In the genomic region with DNA sequence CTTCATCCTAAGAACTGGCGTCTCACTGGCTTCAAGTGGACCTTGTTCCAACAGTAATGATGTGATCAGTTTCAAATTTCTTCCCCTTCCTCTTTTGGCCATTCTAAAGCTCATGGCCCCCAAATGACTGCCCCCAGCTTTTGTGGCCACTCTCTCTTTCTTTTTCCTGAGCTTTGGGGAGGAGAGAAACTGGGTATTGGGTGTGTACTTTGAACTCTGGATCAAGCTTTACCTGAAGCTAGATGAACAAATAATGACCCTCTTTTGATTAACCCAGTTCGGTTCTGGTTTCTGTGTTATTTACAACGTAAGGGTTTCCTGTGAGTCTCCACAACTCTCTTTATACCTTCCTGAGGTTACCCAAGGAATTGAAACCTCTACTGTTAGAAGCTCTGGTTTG, we compare ENCODE assay signal across 23 cellular contexts.
DNase-seq lines count a peak whose midpoint lies in the region; ATAC-seq, FAIRE-seq and TF ChIP-seq lines count a peak whose summit lies in the region.
"Had no signal": no experiment of that assay in that cellular context is flagged by ENCODE, and none has a peak within 500 bp of the region (broad histone marks: within the 10 kb centered on the region; RNA-seq: fewer than 3 reads in every experiment).

No MANE protein-coding gene starts in this region.

- H3K4me2 ChIP-seq in IMR-90 (ENCODE audit: low read depth, low read length) (peak overlapping the region; percentile 76), astrocyte (ENCODE audit: low read length) (no peak overlapping the region), HepG2 (ENCODE audit: low read depth, low read length) (no peak overlapping the region)

- peaks cover 3% of the 10 kb centered on the region for H3K9me3 Mint-ChIP-seq in astrocyte (ENCODE audit: unreplicated experiment)
- H3K9me3 Mint-ChIP-seq: CD8-positive, alpha-beta memory T cell; HFFc6 had no signal

- no peak overlapping the region for H2BK20ac ChIP-seq in IMR-90 (ENCODE audit: low read depth, low read length)

- H3K23ac ChIP-seq in IMR-90 (ENCODE audit: low read depth, low read length): no peak overlapping the region

- H2BK15ac ChIP-seq in IMR-90 (ENCODE audit: low read depth, low read length): no peak overlapping the region

- H3K4me1 ChIP-seq in IMR-90 (ENCODE audit: control insufficient read depth, insufficient read depth, low read length) (peaks cover 9% of the 10 kb centered on the region), astrocyte (ENCODE audit: insufficient read depth, low read length) (no peaks in the 10 kb centered on the region), HepG2 (ENCODE audit: insufficient read depth, low read length) (peaks cover 16% of the 10 kb centered on the region), ovary (ENCODE audit: insufficient read depth) (no peaks in the 10 kb centered on the region)
- H3K4me1 ChIP-seq: BE2C had no signal

- intact Hi-C loops in IMR-90 (cut with micrococcal nuclease): no loop called here
- intact Hi-C loops in HepG2 (cut with micrococcal nuclease; ENCODE audit: unreplicated experiment): no loop called here
- intact Hi-C loops in ovary (cut with DNase I): no loop called here

- BruUV-seq in IMR-90 (replicated peaks; lab: Mats Ljungman, UMichigan): no TSS peak
- BruUV-seq in HepG2 (replicated peaks; lab: Mats Ljungman, UMichigan): no TSS peak

- no peak overlapping the region; a peak in 1 of 4 replicates for H4K8ac ChIP-seq in IMR-90 (ENCODE audit: low read depth in 2 of 2, low read length in 2 of 2)

- no peak overlapping the region for H3K14ac ChIP-seq in IMR-90 (replicated peaks; ENCODE audit: low read depth, low read length)

- H2AFZ ChIP-seq in IMR-90 (replicated peaks; ENCODE audit: low read length, poor library complexity) (no peak overlapping the region), astrocyte (ENCODE audit: low read depth, low read length) (no peak overlapping the region), HepG2 (ENCODE audit: low read length) (no peak overlapping the region)

- TF ChIP-seq EP300 in HepG2 (IDR thresholded peaks at IDR 0.05; ENCODE audit: low read depth in 2 of 2, low read length in 2 of 2) (no peak), HepG2 (CRISPR knock-in tag; IDR thresholded peaks at IDR 0.05; ENCODE audit: borderline replicate concordance) (no peak), ovary (IDR thresholded peaks at IDR 0.05) (no peak)

- no peak overlapping the region; the same call in 1 of the 2 replicates for H4K91ac ChIP-seq in IMR-90 (ENCODE audit: insufficient read depth, low read depth, low read length)

- H3K79me2 ChIP-seq in astrocyte (ENCODE audit: insufficient read depth, low read length) (peaks cover 10% of the 10 kb centered on the region), HepG2 (ENCODE audit: insufficient read depth, low read length) (no peaks in the 10 kb centered on the region)

- H3K36me3 ChIP-seq in IMR-90 (ENCODE audit: control insufficient read depth, insufficient read depth, low read length) (no peaks in the 10 kb centered on the region), astrocyte (ENCODE audit: insufficient read depth, low read length) (peaks cover 2% of the 10 kb centered on the region), HepG2 (replicated peaks in 1 of 2; ENCODE audit: control insufficient read depth in 1 of 2, insufficient read depth in 2 of 2, low read length in 2 of 2) (peaks cover 0 to 2% of the 10 kb centered on the region in 2 experiments; a peak in 4 of 5 replicates), ovary (no peaks in the 10 kb centered on the region)
- H3K36me3 ChIP-seq: BE2C had no signal

- H3K18ac ChIP-seq in IMR-90 (ENCODE audit: low read depth, low read length): peak overlapping the region; percentile 78

- H4K5ac ChIP-seq in IMR-90 (ENCODE audit: low read depth, low read length): peak overlapping the region; percentile 56; the same call in 1 of the 2 replicates

- CTCF ChIA-PET in IMR-90 (lab: Yijun Ruan, JAX): interaction anchor here (0.8 kb wide), 1 partner anchor 37 kb away, joined by 4 read pairs; no protein-coding TSS in a partner anchor
- CTCF ChIA-PET in HepG2 (lab: Yijun Ruan, JAX; ENCODE audit: low intra/inter-chr PET ratio, low total read pairs): no interaction called here

- no peaks in the 10 kb centered on the region; the same call in 1 of the 2 replicates for H4K20me1 ChIP-seq in IMR-90 (ENCODE audit: insufficient read depth, low read length)
- peaks cover 7% of the 10 kb centered on the region for H4K20me1 ChIP-seq in astrocyte (ENCODE audit: insufficient read depth, low read length)
- H4K20me1 ChIP-seq in HepG2 (ENCODE audit: insufficient read depth, low read length): no peaks in the 10 kb centered on the region

- H3K4me3 ChIP-seq in IMR-90 (ENCODE audit: insufficient read depth, low read depth, low read length) (no peak overlapping the region), astrocyte (ENCODE audit: insufficient read depth, low read depth, low read length) (no peak overlapping the region), HepG2 (replicated peaks in 1 of 3; ENCODE audit: insufficient read depth in 1 of 3, low read depth in 2 of 3, low read length in 3 of 3) (no peak overlapping the region), ovary (no peak overlapping the region)

- no peaks in the 10 kb centered on the region for H3K27me3 Mint-ChIP-seq in astrocyte (ENCODE audit: low read depth, unreplicated experiment)
- H3K27me3 Mint-ChIP-seq: CD4-positive, CD25-positive, alpha-beta regulatory T cell; CD8-positive, alpha-beta memory T cell; IgD-negative memory B cell had no signal

- H3K4ac ChIP-seq in IMR-90 (ENCODE audit: low read depth, low read length): 0 out of 2 replicates have a peak overlapping the region, but pooled peaks have one; percentile 13

- peaks cover 3% of the 10 kb centered on the region; the same call in 1 of the 2 replicates for H3K9me1 ChIP-seq in IMR-90 (ENCODE audit: insufficient read depth, low read length)

- no peak for FAIRE-seq in astrocyte (lab: Jason Lieb, UNC)
- FAIRE-seq in HepG2 (lab: Jason Lieb, UNC): peak; percentile 66
- FAIRE-seq: A204.1, D721Med, G401.6, GM12892, GM18507 had no signal

- H2BK5ac ChIP-seq in IMR-90 (ENCODE audit: low read depth, low read length, poor library complexity, severe bottlenecking): peak overlapping the region; percentile 20

- H3K27ac ChIP-seq in IMR-90 (ENCODE audit: insufficient read depth, low read length): no peak overlapping the region
- H3K27ac ChIP-seq in astrocyte (ENCODE audit: low read depth, low read length): no peak overlapping the region
- H3K27ac ChIP-seq in HepG2 (ENCODE audit: extremely low read length, insufficient read depth, low read length): no peak overlapping the region
- no peak overlapping the region for H3K27ac ChIP-seq in ovary
- H3K27ac ChIP-seq: HL-60 had no signal

- ATAC-seq in IMR-90 (ENCODE audit: low read depth) (no peak), HepG2 (no peak)
- ATAC-seq: HCT116 had no signal

- TF ChIP-seq POLR2A in IMR-90 (IDR thresholded peaks at IDR 0.05; ENCODE audit: low read depth, low read length) (no peak), HepG2 (IDR thresholded peaks at IDR 0.05; ENCODE audit: insufficient read depth in 1 of 2, low read depth in 2 of 2, low read length in 2 of 2) (no peak), ovary (IDR thresholded peaks at IDR 0.05) (no peak)

- TF ChIP-seq CTCF in IMR-90 (conservative IDR thresholded peaks at IDR 0.05; ENCODE audit: low read depth, low read length) (no peak), astrocyte (IDR thresholded peaks at IDR 0.05; ENCODE audit: insufficient read depth, low read depth, low read length) (no peak), HepG2 (CRISPR knock-in tag; IDR thresholded peaks at IDR 0.05) (no peak), ovary (IDR thresholded peaks at IDR 0.05) (no peak)

- dilution Hi-C loops in IMR-90 (cut with HindIII; ENCODE audit: low sequenced_read_pairs, unreplicated experiment): no loop called here

- H3K9me3 ChIP-seq in IMR-90 (ENCODE audit: control insufficient read depth, insufficient read depth, low read length) (no peaks in the 10 kb centered on the region), astrocyte (ENCODE audit: insufficient read depth, low read depth, low read length) (no peaks in the 10 kb centered on the region), HepG2 (ENCODE audit: low read length) (no peaks in the 10 kb centered on the region), ovary (no peaks in the 10 kb centered on the region)
- H3K9me3 ChIP-seq: BE2C had no signal

- peaks cover 8% of the 10 kb centered on the region for H3K4me1 Mint-ChIP-seq in astrocyte (ENCODE audit: low read depth, unreplicated experiment)

- peak overlapping the region; percentile 20; the same call in 1 of the 2 replicates for H2BK120ac ChIP-seq in IMR-90 (ENCODE audit: low read depth, low read length)

- peaks cover 3% of the 10 kb centered on the region for H3K36me3 Mint-ChIP-seq in astrocyte (ENCODE audit: low read depth, unreplicated experiment)

- no peak for DNase-seq in IMR-90
- no peak for DNase-seq in astrocyte (ENCODE audit: low read depth)
- no peak for DNase-seq in HepG2 (ENCODE audit: low spot score)
- DNase-seq in mesenteric fat pad (ENCODE audit: low spot score): no peak
- DNase-seq in NCI-H748 treated with DMSO at 0.1 percent for 48 hours (lab: John Stamatoyannopoulos, UW): no peak
- no peak for DNase-seq in ovary
- DNase-seq: ACHN; BE2C; C1 segment of cervical spinal cord; CD4-positive, CD25-positive, alpha-beta regulatory T cell; CD8-positive, alpha-beta memory T cell; COR-L47; GOT3; H7; HFFc6 had no signal

- H3K27me3 ChIP-seq in IMR-90 (ENCODE audit: control insufficient read depth, insufficient read depth, low read length) (no peaks in the 10 kb centered on the region), astrocyte (ENCODE audit: insufficient read depth, low read length) (no peaks in the 10 kb centered on the region), HepG2 (ENCODE audit: control insufficient read depth in 1 of 2, insufficient read depth in 2 of 2, low read length in 2 of 2) (no peaks in the 10 kb centered on the region), ovary (no peaks in the 10 kb centered on the region)
- H3K27me3 ChIP-seq: BE2C had no signal

- WGBS in IMR-90 (ENCODE audit: extremely low coverage in 2 of 2, insufficient read length in 1 of 2), 2 experiments: no CpG with 5 or more reads among the region's 3 CpGs
- WGBS in HepG2 (ENCODE audit: low lambda C conversion rate): 88% methylated on average over 3 of the region's 3 CpGs
- 91 to 97% (median 93%) methylated on average over 3 of the region's 3 CpGs for WGBS in ovary, 3 donors

- peak overlapping the region; percentile 3 for H3K4me3 Mint-ChIP-seq in astrocyte (ENCODE audit: unreplicated experiment)
- H3K4me3 Mint-ChIP-seq: CD4-positive, CD25-positive, alpha-beta regulatory T cell; CD8-positive, alpha-beta memory T cell; HFFc6 had no signal

- no peak overlapping the region for H2AK9ac ChIP-seq in IMR-90 (replicated peaks; ENCODE audit: low read depth, low read length, poor library complexity)

- no peak overlapping the region for H2AK5ac ChIP-seq in IMR-90 (ENCODE audit: low read depth, low read length)

- POLR2A ChIA-PET in IMR-90 (lab: Charles Lee; ENCODE audit: unreplicated experiment) (no interaction called here), HepG2 (lab: Yijun Ruan, JAX) (no interaction called here)

- H3K9ac ChIP-seq in IMR-90 (ENCODE audit: low read depth, low read length) (no peak overlapping the region), astrocyte (ENCODE audit: low read length) (no peak overlapping the region), HepG2 (ENCODE audit: insufficient read depth, low read depth, low read length) (no peak overlapping the region)

- TF ChIP-seq RAD21 in IMR-90 (IDR thresholded peaks at IDR 0.05; ENCODE audit: low read length): no peak
- TF ChIP-seq RAD21 in HepG2 (CRISPR knock-in tag; IDR thresholded peaks at IDR 0.05): no peak

- no peak overlapping the region for H3K27ac Mint-ChIP-seq in astrocyte (ENCODE audit: unreplicated experiment)
- H3K27ac Mint-ChIP-seq: HFFc6, IgD-negative memory B cell had no signal

- H3K56ac ChIP-seq in IMR-90 (ENCODE audit: extremely low read depth, insufficient read depth, low read length): no peak overlapping the region

- peaks cover 15 to 18% of the 10 kb centered on the region in 2 experiments; a peak in 3 of 4 replicates for H3K79me1 ChIP-seq in IMR-90 (ENCODE audit: low read depth in 1 of 2, low read length in 2 of 2)

- in situ Hi-C loops in IMR-90 (cut with MboI; ENCODE audit: low sequenced_read_pairs) (no loop called here), HepG2 (cut with HindIII; ENCODE audit: extremely low pct_ligation_motif_present, low pct_unique_long_range_greater_than_20kb) (no loop called here)
